ENCODE assay signal across 9 cellular contexts in genomic region chr3:186569354-186569753, GRCh38. TPM values are rescaled to one million over a fixed set of nuclear protein-coding genes. Genes with fewer than 3 reads are reported as not detected.
DNase-seq lines count a peak whose midpoint lies in the region; ATAC-seq and TF ChIP-seq lines count a peak whose summit lies in the region.
"Not testable (repeated sequence)": the region's sequence is repeated elsewhere in the genome, so short reads cannot be mapped to it uniquely, and the experiment has no call there.
"Had no signal": no experiment of that assay in that cellular context is flagged by ENCODE, and none has a peak within 500 bp of the region (broad histone marks: within the 10 kb centered on the region; RNA-seq: fewer than 3 reads in every experiment).

No MANE protein-coding gene starts in this region.

- peaks cover 31% of the 10 kb centered on the region for H3K36me3 Mint-ChIP-seq in CD8-positive, alpha-beta T cell
- H3K36me3 Mint-ChIP-seq in activated T-helper 2 cell treated with anti-CD3 and anti-CD28 coated beads, Interferon-gamma antibody, Interleukin-2, Interleukin-4, amounts not matched to agents 10 μg/mL and 5 μg/mL and 100 μg/mL, durations not matched to agents 14 hours and 24 hours and 36 hours (ENCODE audit: low read depth): peaks cover 32% of the 10 kb centered on the region
- peaks cover 11% of the 10 kb centered on the region for H3K36me3 Mint-ChIP-seq in nephron progenitor cell (ENCODE audit: low read depth)

- H4K91ac ChIP-seq in IMR-90 (ENCODE audit: insufficient read depth, low read depth, low read length): not testable (repeated sequence)

- CTCF ChIA-PET in CD8-positive, alpha-beta T cell (lab: Charles Lee); IMR-90 (lab: Yijun Ruan, JAX): not testable (repeated sequence)

- peaks cover 61% of the 10 kb centered on the region for H3K4me1 Mint-ChIP-seq in CD8-positive, alpha-beta T cell (ENCODE audit: low read depth)
- peaks cover 44% of the 10 kb centered on the region for H3K4me1 Mint-ChIP-seq in activated T-helper 2 cell treated with anti-CD3 and anti-CD28 coated beads, Interferon-gamma antibody, Interleukin-2, Interleukin-4, amounts not matched to agents 10 μg/mL and 5 μg/mL and 100 μg/mL, durations not matched to agents 14 hours and 24 hours and 36 hours (ENCODE audit: low read depth)
- H3K4me1 Mint-ChIP-seq in nephron progenitor cell: peaks cover 47% of the 10 kb centered on the region
- H3K4me1 Mint-ChIP-seq in stimulated activated naive CD8-positive, alpha-beta T cell treated with anti-CD3 and anti-CD28 coated beads, Interleukin-15, amount 100 ng/mL, for 72 hours: peaks cover 49% of the 10 kb centered on the region

- H3K27ac ChIP-seq in CD8-positive, alpha-beta T cell (ENCODE audit: low read depth, low read length); IMR-90 (ENCODE audit: insufficient read depth, low read length); SK-N-MC; duodenal mucosa (ENCODE audit: low read depth, low read length); iPS-18a (ENCODE audit: low read length): not testable (repeated sequence)

- not testable (repeated sequence) for H3K4me3 ChIP-seq in CD8-positive, alpha-beta T cell (ENCODE audit: low read depth, low read length); IMR-90 (ENCODE audit: insufficient read depth, low read depth, low read length)
- H3K4me3 ChIP-seq in SK-N-MC (peak overlapping the region; percentile 97), duodenal mucosa (ENCODE audit: low read depth in 1 of 2, low read length in 2 of 2) (peak overlapping the region; percentile 80 to 94), iPS-18a (ENCODE audit: low read length) (peak overlapping the region; percentile 77)

- H3K27ac Mint-ChIP-seq in CD8-positive, alpha-beta T cell: peak overlapping the region; percentile 98
- H3K27ac Mint-ChIP-seq in activated T-helper 2 cell treated with anti-CD3 and anti-CD28 coated beads, Interferon-gamma antibody, Interleukin-2, Interleukin-4, amounts not matched to agents 10 μg/mL and 5 μg/mL and 100 μg/mL, durations not matched to agents 14 hours and 24 hours and 36 hours: peak overlapping the region; percentile 98
- H3K27ac Mint-ChIP-seq in nephron progenitor cell: not testable (repeated sequence)
- H3K27ac Mint-ChIP-seq in stimulated activated naive CD8-positive, alpha-beta T cell treated with anti-CD3 and anti-CD28 coated beads, Interleukin-15, amount 100 ng/mL, for 72 hours: peak overlapping the region in 1 of 2 donors; percentile 21

- BruUV-seq in IMR-90 (replicated peaks; lab: Mats Ljungman, UMichigan): not testable (repeated sequence)

- not testable (repeated sequence) for TF ChIP-seq RAD21 in IMR-90 (IDR thresholded peaks at IDR 0.05; ENCODE audit: low read length)

- H3K27me3 Mint-ChIP-seq in CD8-positive, alpha-beta T cell (ENCODE audit: low read depth); activated T-helper 2 cell treated with anti-CD3 and anti-CD28 coated beads, Interferon-gamma antibody, Interleukin-2, Interleukin-4, amounts not matched to agents 10 μg/mL and 5 μg/mL and 100 μg/mL, durations not matched to agents 14 hours and 24 hours and 36 hours (ENCODE audit: low read depth); nephron progenitor cell (ENCODE audit: low read depth, poor library complexity); stimulated activated naive CD8-positive, alpha-beta T cell treated with anti-CD3 and anti-CD28 coated beads, Interleukin-15, amount 100 ng/mL, for 72 hours: not testable (repeated sequence)

- not testable (repeated sequence) for H3K23ac ChIP-seq in IMR-90 (ENCODE audit: low read depth, low read length)

- not testable (repeated sequence) for TF ChIP-seq POLR2A in IMR-90 (IDR thresholded peaks at IDR 0.05; ENCODE audit: low read depth, low read length)

- H4K5ac ChIP-seq in IMR-90 (ENCODE audit: low read depth, low read length): not testable (repeated sequence)

- not testable (repeated sequence) for TF ChIP-seq CTCF in CD8-positive, alpha-beta T cell (IDR thresholded peaks at IDR 0.05); IMR-90 (conservative IDR thresholded peaks at IDR 0.05; ENCODE audit: low read depth, low read length); nephron progenitor cell (IDR thresholded peaks at IDR 0.05)

- H2BK15ac ChIP-seq in IMR-90 (ENCODE audit: low read depth, low read length): not testable (repeated sequence)

- DNase-seq in CD8-positive, alpha-beta T cell; IMR-90; SK-N-MC (ENCODE audit: low read depth, low spot score); activated T-helper 2 cell treated with anti-CD3 and anti-CD28 coated beads, Interferon-gamma antibody, Interleukin-2, Interleukin-4, amounts not matched to agents 10 μg/mL and 5 μg/mL and 100 μg/mL, durations not matched to agents 14 hours and 24 hours and 36 hours (ENCODE audit: low spot score); nephron progenitor cell; stimulated activated naive CD8-positive, alpha-beta T cell treated with anti-CD3 and anti-CD28 coated beads, Interleukin-15, amount 100 ng/mL, for 72 hours: not testable (repeated sequence)

- peak overlapping the region; percentile 100 for H2AFZ ChIP-seq in IMR-90 (replicated peaks; ENCODE audit: low read length, poor library complexity)

- 100% methylated on average over 2 of the region's 12 CpGs; no CpG with 5 or more reads in 1 of the 2 experiments for WGBS in IMR-90 (ENCODE audit: extremely low coverage in 2 of 2, insufficient read length in 1 of 2), 2 experiments

- not testable (repeated sequence) for H3K27me3 ChIP-seq in CD8-positive, alpha-beta T cell (ENCODE audit: insufficient read depth, low read length); IMR-90 (ENCODE audit: control insufficient read depth, insufficient read depth, low read length); duodenal mucosa (ENCODE audit: control insufficient read depth in 1 of 2, insufficient read depth in 2 of 2, low read length in 2 of 2); iPS-18a (ENCODE audit: control insufficient read depth, insufficient read depth, low read length)

- H3K9ac ChIP-seq in IMR-90 (ENCODE audit: low read depth, low read length): not testable (repeated sequence)
- H3K9ac ChIP-seq in SK-N-MC (ENCODE audit: insufficient read length): peak overlapping the region; percentile 90
- H3K9ac ChIP-seq in duodenal mucosa (ENCODE audit: low read depth in 1 of 2, low read length in 2 of 2): peak overlapping the region; percentile 76 to 88
- peak overlapping the region; percentile 71 for H3K9ac ChIP-seq in iPS-18a (ENCODE audit: low read length)

- dilution Hi-C loops in IMR-90 (cut with HindIII; ENCODE audit: low sequenced_read_pairs, unreplicated experiment): not testable (repeated sequence)

- not testable (repeated sequence) for H2AK9ac ChIP-seq in IMR-90 (replicated peaks; ENCODE audit: low read depth, low read length, poor library complexity)

- peak overlapping the region in 1 of 2 experiments; percentile 39; a peak in 1 of 4 replicates for H4K8ac ChIP-seq in IMR-90 (ENCODE audit: low read depth in 2 of 2, low read length in 2 of 2)

- H3K79me1 ChIP-seq in IMR-90 (ENCODE audit: low read depth in 1 of 2, low read length in 2 of 2): peaks cover 17 to 39% of the 10 kb centered on the region in 2 experiments

- H2BK20ac ChIP-seq in IMR-90 (ENCODE audit: low read depth, low read length): not testable (repeated sequence)

- not testable (repeated sequence) for H3K9me1 ChIP-seq in IMR-90 (ENCODE audit: insufficient read depth, low read length)

- H3K9me3 Mint-ChIP-seq in CD8-positive, alpha-beta T cell; activated T-helper 2 cell treated with anti-CD3 and anti-CD28 coated beads, Interferon-gamma antibody, Interleukin-2, Interleukin-4, amounts not matched to agents 10 μg/mL and 5 μg/mL and 100 μg/mL, durations not matched to agents 14 hours and 24 hours and 36 hours; nephron progenitor cell; stimulated activated naive CD8-positive, alpha-beta T cell treated with anti-CD3 and anti-CD28 coated beads, Interleukin-15, amount 100 ng/mL, for 72 hours: not testable (repeated sequence)

- H3K4me2 ChIP-seq in IMR-90 (ENCODE audit: low read depth, low read length): not testable (repeated sequence)

- intact Hi-C loops in CD8-positive, alpha-beta T cell (cut with DNase I, micrococcal nuclease): loop anchor here in 1 of 2 experiments (5.0 kb wide), 4 partner anchors 253 to 1287 kb away; partner anchors contain the start of gene SENP2
- intact Hi-C loops in IMR-90 (cut with micrococcal nuclease): loop anchor here (5.0 kb wide), 1 partner anchor 462 kb away; the partner anchor contains the start of gene ETV5
- intact Hi-C loops in activated T-helper 2 cell treated with anti-CD3 and anti-CD28 coated beads, Interferon-gamma antibody, Interleukin-2, Interleukin-4, amounts not matched to agents 10 μg/mL and 5 μg/mL and 100 μg/mL, durations not matched to agents 14 hours and 24 hours and 36 hours (cut with micrococcal nuclease): not testable (repeated sequence)

- peak overlapping the region; percentile 94 for H3K4me3 Mint-ChIP-seq in CD8-positive, alpha-beta T cell
- peak overlapping the region; percentile 89 for H3K4me3 Mint-ChIP-seq in activated T-helper 2 cell treated with anti-CD3 and anti-CD28 coated beads, Interferon-gamma antibody, Interleukin-2, Interleukin-4, amounts not matched to agents 10 μg/mL and 5 μg/mL and 100 μg/mL, durations not matched to agents 14 hours and 24 hours and 36 hours (ENCODE audit: low read depth)
- peak overlapping the region; percentile 99 for H3K4me3 Mint-ChIP-seq in nephron progenitor cell
- H3K4me3 Mint-ChIP-seq in stimulated activated naive CD8-positive, alpha-beta T cell treated with anti-CD3 and anti-CD28 coated beads, Interleukin-15, amount 100 ng/mL, for 72 hours: peak overlapping the region; percentile 84 to 91

- H2BK5ac ChIP-seq in IMR-90 (ENCODE audit: low read depth, low read length, poor library complexity, severe bottlenecking): not testable (repeated sequence)

- POLR2A ChIA-PET in CD8-positive, alpha-beta T cell (lab: Charles Lee): interaction anchor here (2.9 to 3.0 kb wide), 2 partner anchors 215 to 632 kb away, joined by 19 to 27 read pairs; partner anchors contain the start of genes EIF4A2 and TRA2B
- POLR2A ChIA-PET in IMR-90 (lab: Charles Lee; ENCODE audit: unreplicated experiment): not testable (repeated sequence)

- in situ Hi-C loops in IMR-90 (cut with MboI; ENCODE audit: low sequenced_read_pairs): not testable (repeated sequence)

- not testable (repeated sequence) for H3K14ac ChIP-seq in IMR-90 (replicated peaks; ENCODE audit: low read depth, low read length)

- H4K20me1 ChIP-seq in IMR-90 (ENCODE audit: insufficient read depth, low read length): not testable (repeated sequence)

- H3K18ac ChIP-seq in IMR-90 (ENCODE audit: low read depth, low read length): not testable (repeated sequence)

- peaks cover 34% of the 10 kb centered on the region for H3K4me1 ChIP-seq in CD8-positive, alpha-beta T cell (ENCODE audit: insufficient read depth, low read length)
- H3K4me1 ChIP-seq in IMR-90 (ENCODE audit: control insufficient read depth, insufficient read depth, low read length): not testable (repeated sequence)
- H3K4me1 ChIP-seq in duodenal mucosa (ENCODE audit: control insufficient read depth in 1 of 2, insufficient read depth in 2 of 2, low read length in 2 of 2): peaks cover 29 to 37% of the 10 kb centered on the region in 2 donors
- H3K4me1 ChIP-seq in iPS-18a (ENCODE audit: control insufficient read depth, low read depth, low read length): peaks cover 12% of the 10 kb centered on the region

- H2BK120ac ChIP-seq in IMR-90 (ENCODE audit: low read depth, low read length): not testable (repeated sequence)

- H3K9me3 ChIP-seq in CD8-positive, alpha-beta T cell (ENCODE audit: low read length); IMR-90 (ENCODE audit: control insufficient read depth, insufficient read depth, low read length); SK-N-MC (ENCODE audit: low read depth, low read length); duodenal mucosa (ENCODE audit: control insufficient read depth in 1 of 2, low read length in 2 of 2); iPS-18a (ENCODE audit: control insufficient read depth, low read depth, low read length): not testable (repeated sequence)

- H2AK5ac ChIP-seq in IMR-90 (ENCODE audit: low read depth, low read length): not testable (repeated sequence)

- ATAC-seq in CD8-positive, alpha-beta T cell; IMR-90 (ENCODE audit: low read depth); stimulated activated naive CD8-positive, alpha-beta T cell treated with anti-CD3 and anti-CD28 coated beads, Interleukin-15, amount 100 ng/mL, for 72 hours: not testable (repeated sequence)

- H3K36me3 ChIP-seq in CD8-positive, alpha-beta T cell (ENCODE audit: insufficient read depth, low read length); IMR-90 (ENCODE audit: control insufficient read depth, insufficient read depth, low read length); duodenal mucosa (ENCODE audit: control insufficient read depth in 1 of 2, insufficient read depth in 2 of 2, low read length in 2 of 2): not testable (repeated sequence)
- H3K36me3 ChIP-seq in SK-N-MC (ENCODE audit: insufficient read depth, low read length) (peaks cover 23% of the 10 kb centered on the region), iPS-18a (ENCODE audit: control insufficient read depth, low read depth, low read length) (peaks cover 21% of the 10 kb centered on the region)

- H3K4ac ChIP-seq in IMR-90 (ENCODE audit: low read depth, low read length): not testable (repeated sequence)

- not testable (repeated sequence) for H3K56ac ChIP-seq in IMR-90 (ENCODE audit: extremely low read depth, insufficient read depth, low read length)

RNA-seq across cellular contexts. Expression of gene DNAJB11, which starts 1.2 kb away (rescaled TPM):
- total RNA-seq in CD8-positive, alpha-beta T cell: 10 to 100 TPM; 70.2 to 73.4 TPM
- 27.4 and 62.8 TPM in 2 replicates for total RNA-seq in IMR-90 (2012; rRNA removed)
- polyA plus RNA-seq in IMR-90 (2012; rRNA removed): 42.4 and 48.6 TPM in 2 replicates
- polyA plus RNA-seq in IMR-90 (2012; cell fraction: cytosol; rRNA removed): 16.5 and 35.2 TPM in 2 replicates
- 9.1 and 32.7 TPM in 2 replicates for polyA plus RNA-seq in IMR-90 (2012; cell fraction: nucleus; rRNA removed; ENCODE audit: low replicate concordance)
- total RNA-seq in activated T-helper 2 cell treated with anti-CD3 and anti-CD28 coated beads, Interferon-gamma antibody, Interleukin-2, Interleukin-4, amounts not matched to agents 10 μg/mL and 5 μg/mL and 100 μg/mL, durations not matched to agents 14 hours and 24 hours and 36 hours: 66.3 and 72.8 TPM in 2 replicates

RNA-seq across cellular contexts. Expression of gene TBCCD1, which starts 2.2 kb away (rescaled TPM):
- 10 to 100 TPM in 1 of 2 experiments, 1 to 10 TPM in 1; 9.9 to 10.6 TPM for total RNA-seq in CD8-positive, alpha-beta T cell
- 17.8 and 19.7 TPM in 2 replicates for total RNA-seq in IMR-90 (2012; rRNA removed)
- polyA plus RNA-seq in IMR-90 (2012; rRNA removed): 6.5 and 7.9 TPM in 2 replicates
- polyA plus RNA-seq in IMR-90 (2012; cell fraction: cytosol; rRNA removed): 3.5 and 3.7 TPM in 2 replicates
- 4.8 and 20.3 TPM in 2 replicates for polyA plus RNA-seq in IMR-90 (2012; cell fraction: nucleus; rRNA removed; ENCODE audit: low replicate concordance)
- total RNA-seq in activated T-helper 2 cell treated with anti-CD3 and anti-CD28 coated beads, Interferon-gamma antibody, Interleukin-2, Interleukin-4, amounts not matched to agents 10 μg/mL and 5 μg/mL and 100 μg/mL, durations not matched to agents 14 hours and 24 hours and 36 hours: 17.5 and 17.7 TPM in 2 replicates

RNA-seq across cellular contexts. Expression of gene CRYGS, which starts 25.2 kb away (rescaled TPM):
- 1 to 10 TPM; 1.5 to 2.0 TPM for total RNA-seq in CD8-positive, alpha-beta T cell
- 0.36 and 0.56 TPM in 2 replicates for total RNA-seq in IMR-90 (2012; rRNA removed)
- polyA plus RNA-seq in IMR-90 (2012; rRNA removed): 2.1 TPM in 2 replicates
- polyA plus RNA-seq in IMR-90 (2012; cell fraction: cytosol; rRNA removed): 0.23 and 0.35 TPM in 2 replicates
- polyA plus RNA-seq in IMR-90 (2012; cell fraction: nucleus; rRNA removed; ENCODE audit: low replicate concordance): 10.3 and 23.1 TPM in 2 replicates
- total RNA-seq in activated T-helper 2 cell treated with anti-CD3 and anti-CD28 coated beads, Interferon-gamma antibody, Interleukin-2, Interleukin-4, amounts not matched to agents 10 μg/mL and 5 μg/mL and 100 μg/mL, durations not matched to agents 14 hours and 24 hours and 36 hours: 3.8 and 5.6 TPM in 2 replicates

RNA-seq across cellular contexts. Expression of gene AHSG, which starts 43.5 kb away (rescaled TPM):
- not detected for total RNA-seq in CD8-positive, alpha-beta T cell
- not detected in 2 replicates for total RNA-seq in IMR-90 (2012; rRNA removed)
- not detected in 2 replicates for polyA plus RNA-seq in IMR-90 (2012; rRNA removed)
- 0.04 TPM in 2 replicates for polyA plus RNA-seq in IMR-90 (2012; cell fraction: cytosol; rRNA removed)
- polyA plus RNA-seq in IMR-90 (2012; cell fraction: nucleus; rRNA removed; ENCODE audit: low replicate concordance): 0.05 TPM in 1 of 2 replicates, not detected in the other
- total RNA-seq in activated T-helper 2 cell treated with anti-CD3 and anti-CD28 coated beads, Interferon-gamma antibody, Interleukin-2, Interleukin-4, amounts not matched to agents 10 μg/mL and 5 μg/mL and 100 μg/mL, durations not matched to agents 14 hours and 24 hours and 36 hours: not detected in 2 replicates
- total RNA-seq: renal cortical epithelial cell had no signal
